12 cellular contexts compared by ENCODE assay signal in genomic region chr15:75785771-75786563, GRCh38. TPM values are rescaled to one million over a fixed set of nuclear protein-coding genes. Genes with fewer than 3 reads are reported as not detected.
DNase-seq lines count a peak whose midpoint lies in the region; ATAC-seq and TF ChIP-seq lines count a peak whose summit lies in the region.
"Had no signal": no experiment of that assay in that cellular context is flagged by ENCODE, and none has a peak within 500 bp of the region (broad histone marks: within the 10 kb centered on the region; RNA-seq: fewer than 3 reads in every experiment).

No MANE protein-coding gene starts in this region.

- peaks cover 64% of the 10 kb centered on the region for H3K27me3 ChIP-seq in skeletal muscle satellite cell (ENCODE audit: control insufficient read depth, insufficient read depth, low read length)

- TF ChIP-seq POLR2A in erythroblast (IDR thresholded peaks at IDR 0.05; ENCODE audit: low read length), result no peak

- no peaks in the 10 kb centered on the region for H3K36me3 ChIP-seq in skeletal muscle satellite cell (ENCODE audit: insufficient read depth, low read length)
- H3K36me3 ChIP-seq: tibial artery had no signal

- H3K9ac ChIP-seq in skeletal muscle satellite cell (ENCODE audit: low read depth, low read length), result no peak overlapping the region

- H3K4me3 ChIP-seq in skeletal muscle satellite cell (ENCODE audit: low read length), result no peak overlapping the region
- H3K4me3 ChIP-seq: tibial artery had no signal

- no peaks in the 10 kb centered on the region for H3K4me1 ChIP-seq in skeletal muscle satellite cell (ENCODE audit: control insufficient read depth, insufficient read depth, low read length)
- H3K4me1 ChIP-seq: tibial artery had no signal

- no peak for ATAC-seq in HG03342 (IDR thresholded peaks at IDR 0.05; ENCODE audit: unreplicated experiment)
- ATAC-seq: effector memory CD8-positive, alpha-beta T cell had no signal

- DNase-seq in activated CD8-positive, alpha-beta memory T cell treated with anti-CD3 and anti-CD28 coated beads for 24 hours, result peak; percentile 42
- DNase-seq in activated CD8-positive, alpha-beta memory T cell treated with anti-CD3 and anti-CD28 coated beads, Interleukin-2, amount 50 U/mL, for 4 hours, result no peak
- DNase-seq in NCI-H82 (lab: John Stamatoyannopoulos, UW) (peak; percentile 83), erythroblast (lab: John Stamatoyannopoulos, UW) (peak; percentile 58 to 60), midbrain (lab: John Stamatoyannopoulos, UW) (no peak), activated T-cell treated with anti-CD3 and anti-CD28 coated beads for 4 hours (no peak)
- DNase-seq: effector memory CD8-positive, alpha-beta T cell; islet precursor cell; T1000; tibial artery had no signal

- peak overlapping the region; percentile 27 for H3K4me2 ChIP-seq in skeletal muscle satellite cell (ENCODE audit: low read length)

- H3K9me3 ChIP-seq in skeletal muscle satellite cell (replicated peaks; ENCODE audit: low read length), result no peaks in the 10 kb centered on the region
- H3K9me3 ChIP-seq: tibial artery had no signal

RNA-seq across cellular contexts. Expression of gene UBE2Q2, which starts 57.3 kb away (rescaled TPM):
- 41.5 and 41.6 TPM in 2 replicates for total RNA-seq in skeletal muscle satellite cell (2012; rRNA removed)

Comparison
In these comparisons a context has a peak if more than half of its experiments do, and no peak if none do; other contexts are left out.
1. DNase-seq: peak in activated CD8-positive, alpha-beta memory T cell treated with anti-CD3 and anti-CD28 coated beads for 24 hours (single experiment), NCI-H82 (single experiment) and erythroblast (2 of 2); none in activated CD8-positive, alpha-beta memory T cell treated with anti-CD3 and anti-CD28 coated beads, Interleukin-2, amount 50 U/mL, for 4 hours (single experiment), midbrain (single experiment) and activated T-cell treated with anti-CD3 and anti-CD28 coated beads for 4 hours (single experiment).